ENCODE assay signal across 16 cellular contexts in genomic region chr11:34595391-34595790, GRCh38. TPM values are rescaled to one million over a fixed set of nuclear protein-coding genes. Genes with fewer than 3 reads are reported as not detected.
DNase-seq lines count a peak whose midpoint lies in the region; FAIRE-seq and TF ChIP-seq lines count a peak whose summit lies in the region.
"Had no signal": no experiment of that assay in that cellular context is flagged by ENCODE, and none has a peak within 500 bp of the region (broad histone marks: within the 10 kb centered on the region; RNA-seq: fewer than 3 reads in every experiment).

No MANE protein-coding gene starts in this region.

- peak; percentile 20 for DNase-seq in NCI-H526 treated with DMSO at 0.1 percent for 48 hours (lab: John Stamatoyannopoulos, UW)
- DNase-seq in NCI-H526 (lab: John Stamatoyannopoulos, UW), result no peak
- peak; percentile 27 for DNase-seq in epithelial cell of esophagus (ENCODE audit: low read depth)
- no peak for DNase-seq in keratinocyte (ENCODE audit: low read depth, low spot score)
- no peak for DNase-seq in NCI-H1436 (lab: John Stamatoyannopoulos, UW)
- no peak for DNase-seq in progenitor cell of endocrine pancreas (ENCODE audit: low spot score, unreplicated experiment)
- no peak for DNase-seq in kidney
- DNase-seq: 8988T; ACHN; CD4-positive, alpha-beta T cell; DMS79; H7 had no signal

- H4K20me1 ChIP-seq in keratinocyte (ENCODE audit: control insufficient read depth, extremely low read depth, insufficient read depth, low read length), result no peaks in the 10 kb centered on the region
- H4K20me1 ChIP-seq: BLaER1 treated with 17β-estradiol and CSF1 and Interleukin-3, amounts not matched to agents 10 nM and 100 nM had no signal

- H3K27ac ChIP-seq in keratinocyte (ENCODE audit: control insufficient read depth, insufficient read depth, low read length), result peak overlapping the region; percentile 46
- no peak overlapping the region for H3K27ac ChIP-seq in kidney (ENCODE audit: low read depth in 2 of 2, low read length in 2 of 2)
- H3K27ac ChIP-seq: BLaER1 treated with 17β-estradiol and CSF1 and Interleukin-3, amounts not matched to agents 10 nM and 100 nM had no signal

- H3K4me3 Mint-ChIP-seq in progenitor cell of endocrine pancreas (ENCODE audit: low read depth), result no peak overlapping the region
- H3K4me3 Mint-ChIP-seq: CD4-positive, alpha-beta T cell; GM23338 had no signal

- peaks cover 8% of the 10 kb centered on the region for H3K36me3 Mint-ChIP-seq in progenitor cell of endocrine pancreas (ENCODE audit: insufficient read depth)

- H3K9ac ChIP-seq in keratinocyte (ENCODE audit: control insufficient read depth, extremely low read depth, insufficient read depth, low read length) (no peak overlapping the region), kidney (ENCODE audit: low read length in 2 of 2) (no peak overlapping the region)
- H3K9ac ChIP-seq: BLaER1 treated with 17β-estradiol and CSF1 and Interleukin-3, amounts not matched to agents 10 nM and 100 nM had no signal

- peaks cover 27% of the 10 kb centered on the region for H3K9me3 Mint-ChIP-seq in progenitor cell of endocrine pancreas (ENCODE audit: low read depth)

- no peaks in the 10 kb centered on the region for H3K27me3 Mint-ChIP-seq in progenitor cell of endocrine pancreas

- no peaks in the 10 kb centered on the region for H3K9me3 ChIP-seq in keratinocyte (ENCODE audit: control insufficient read depth, low read depth, low read length)
- no peaks in the 10 kb centered on the region for H3K9me3 ChIP-seq in kidney (ENCODE audit: control insufficient read depth in 1 of 2, low read length in 2 of 2)

- H3K4me1 Mint-ChIP-seq in progenitor cell of endocrine pancreas (ENCODE audit: low read depth), result peaks cover 14% of the 10 kb centered on the region
- H3K4me1 Mint-ChIP-seq: GM23338 had no signal

- H2AFZ ChIP-seq in keratinocyte (ENCODE audit: control insufficient read depth, low read length), result peak overlapping the region; percentile 61

- intact Hi-C loops in kidney (cut with DNase I), result no loop called here

- H3K4me1 ChIP-seq in keratinocyte (ENCODE audit: control insufficient read depth, extremely low read depth, insufficient read depth, low read length) (peaks cover 28% of the 10 kb centered on the region), kidney (ENCODE audit: control insufficient read depth in 1 of 2, insufficient read depth in 1 of 2, low read depth in 1 of 2, low read length in 2 of 2) (peaks cover 3 to 4% of the 10 kb centered on the region in 2 donors)

- peak overlapping the region; percentile 57 for H3K4me2 ChIP-seq in keratinocyte (ENCODE audit: control insufficient read depth, extremely low read depth, insufficient read depth, low read depth, low read length)
- H3K4me2 ChIP-seq: BLaER1 treated with 17β-estradiol and CSF1 and Interleukin-3, amounts not matched to agents 10 nM and 100 nM; GM23338 had no signal

- dilution Hi-C loops in keratinocyte (cut with MboI; ENCODE audit: extremely low pct_ligation_motif_present, low sequenced_read_pairs), result no loop called here

- H3K4me3 ChIP-seq in epithelial cell of esophagus (ENCODE audit: low read length), result no peak overlapping the region
- H3K4me3 ChIP-seq in keratinocyte (ENCODE audit: control insufficient read depth in 2 of 3, extremely low read depth in 1 of 3, insufficient read depth in 2 of 3, low read depth in 1 of 3, low read length in 3 of 3), result no peak overlapping the region
- no peak overlapping the region for H3K4me3 ChIP-seq in kidney (ENCODE audit: low read length in 2 of 2)
- H3K4me3 ChIP-seq: BLaER1 treated with 17β-estradiol and CSF1 and Interleukin-3, amounts not matched to agents 10 nM and 100 nM; GM23338 had no signal

- TF ChIP-seq CTCF in epithelial cell of esophagus (IDR thresholded peaks at IDR 0.05; ENCODE audit: insufficient read depth, low read depth, low read length, missing control alignments) (no peak), keratinocyte (optimal IDR thresholded peaks at IDR 0.05 in 1 of 3, IDR thresholded peaks at IDR 0.05 in 1 of 3, conservative IDR thresholded peaks at IDR 0.05 in 1 of 3; ENCODE audit: extremely low read depth in 1 of 3, insufficient read depth in 2 of 3, low read length in 3 of 3) (no peak), progenitor cell of endocrine pancreas (IDR thresholded peaks at IDR 0.05; ENCODE audit: unreplicated experiment) (no peak), kidney (IDR thresholded peaks at IDR 0.05; ENCODE audit: borderline replicate concordance, extremely low read depth, insufficient read depth) (no peak)

- H3K27me3 ChIP-seq in keratinocyte (ENCODE audit: control insufficient read depth, extremely low read depth, insufficient read depth, low read length), result no peaks in the 10 kb centered on the region
- H3K27me3 ChIP-seq: BLaER1 treated with 17β-estradiol and CSF1 and Interleukin-3, amounts not matched to agents 10 nM and 100 nM had no signal

- no peak overlapping the region for H3K27ac Mint-ChIP-seq in progenitor cell of endocrine pancreas
- H3K27ac Mint-ChIP-seq: CD4-positive, alpha-beta T cell; GM23338 had no signal

- no peaks in the 10 kb centered on the region for H3K9me1 ChIP-seq in keratinocyte (ENCODE audit: control insufficient read depth, extremely low read depth, insufficient read depth, low read length)

- H3K36me3 ChIP-seq in keratinocyte (ENCODE audit: control insufficient read depth in 2 of 2, extremely low read depth in 1 of 2, insufficient read depth in 2 of 2, low read length in 2 of 2) (no peaks in the 10 kb centered on the region), kidney (ENCODE audit: control insufficient read depth in 1 of 2, insufficient read depth in 2 of 2, low read length in 2 of 2) (no peaks in the 10 kb centered on the region)
- H3K36me3 ChIP-seq: BLaER1 treated with 17β-estradiol and CSF1 and Interleukin-3, amounts not matched to agents 10 nM and 100 nM had no signal

- FAIRE-seq in keratinocyte (lab: Jason Lieb, UNC) (no peak), kidney (lab: Jason Lieb, UNC) (no peak)
- FAIRE-seq: GM12891 had no signal

- no peaks in the 10 kb centered on the region for H3K79me2 ChIP-seq in keratinocyte (ENCODE audit: control insufficient read depth, insufficient read depth, low read length)

RNA-seq across cellular contexts. Expression of gene EHF, which starts 25.5 kb away (rescaled TPM):
- polyA plus RNA-seq in keratinocyte (64.1 to 74.7 TPM (median 64.2 TPM) in 3 replicates), kidney (ENCODE audit: insufficient read depth, low read depth, low replicate concordance) (4.7 TPM)
- polyA plus RNA-seq in keratinocyte (2011; ENCODE audit: low read depth), result 166 TPM
- 35.4 and 44.1 TPM in 2 replicates for polyA plus RNA-seq in keratinocyte (2011; cell fraction: cytosol; rRNA removed)
- 63.4 and 73.7 TPM in 2 replicates for polyA plus RNA-seq in keratinocyte (2011; cell fraction: nucleus; rRNA removed)
- polyA plus RNA-seq in keratinocyte (2012; ENCODE audit: low replicate concordance), result 46.1 and 56.5 TPM in 2 replicates
- 159 to 232 TPM (median 215 TPM) in 3 replicates for polyA minus RNA-seq in keratinocyte
- polyA minus RNA-seq in keratinocyte (2011; cell fraction: cytosol; rRNA and poly(A)+ RNA removed), result 70.0 TPM
- 73.6 and 104 TPM in 2 replicates for polyA minus RNA-seq in keratinocyte (2011; cell fraction: nucleus; rRNA and poly(A)+ RNA removed)
- total RNA-seq in progenitor cell of endocrine pancreas (17.9 and 18.6 TPM in 2 replicates), kidney (65.5 TPM)
- total RNA-seq: CD4-positive, alpha-beta T cell; G401; GM23338 had no signal
- polyA plus RNA-seq: GM23338 had no signal

Comparison
In these comparisons a context has a peak if more than half of its experiments do, and no peak if none do; other contexts are left out.
1. DNase-seq: peak in NCI-H526 treated with DMSO at 0.1 percent for 48 hours (single experiment) and epithelial cell of esophagus (single experiment); none in NCI-H526 (0 of 2), keratinocyte (single experiment), NCI-H1436 (single experiment), progenitor cell of endocrine pancreas (single experiment) and kidney (single experiment).